In genomic region chr9:106928350-106928749, GRCh38 we compare ENCODE assay signal across 7 cellular contexts.
"Had no signal": no experiment of that assay in that cellular context is flagged by ENCODE, and none has a peak within 500 bp of the region (broad histone marks: within the 10 kb centered on the region; RNA-seq: fewer than 3 reads in every experiment).

No MANE protein-coding gene starts in this region.

- H3K4me1 ChIP-seq: HAP-1 had no signal

- H3K9ac ChIP-seq: GM23248 had no signal

- H3K9me3 Mint-ChIP-seq: HFFc6 had no signal

- H3K4me3 Mint-ChIP-seq: HFFc6 had no signal

- H3K27ac ChIP-seq: GM23248, HL-60 had no signal

- DNase-seq: GOT3, H7 had no signal

- H3K4me3 ChIP-seq: GM23248, HAP-1, K562 had no signal

- H3K9me3 ChIP-seq: HAP-1 had no signal

- H3K27ac Mint-ChIP-seq: HFFc6 had no signal

- H2AFZ ChIP-seq: GM23248 had no signal
